ENCODE assay signal across 8 cellular contexts in genomic region chr9:109118802-109119438, GRCh38. TPM values are rescaled to one million over a fixed set of nuclear protein-coding genes. Genes with fewer than 3 reads are reported as not detected.
DNase-seq lines count a peak whose midpoint lies in the region; ATAC-seq and TF ChIP-seq lines count a peak whose summit lies in the region.

No MANE protein-coding gene starts in this region.

- H3F3A ChIP-seq in smooth muscle cell (ENCODE audit: low read depth): peaks cover 3% of the 10 kb centered on the region

- peak overlapping the region; percentile 93 for H3K4me3 Mint-ChIP-seq in activated naive CD8-positive, alpha-beta T cell

- H4K20me1 ChIP-seq in smooth muscle cell (ENCODE audit: low read depth): peaks cover 54% of the 10 kb centered on the region

- H3K27me3 ChIP-seq in HL-60 (ENCODE audit: insufficient read depth, poor library complexity, severe bottlenecking): no peaks in the 10 kb centered on the region
- no peaks in the 10 kb centered on the region for H3K27me3 ChIP-seq in iPS-18a (ENCODE audit: control insufficient read depth, insufficient read depth, low read length)
- no peaks in the 10 kb centered on the region for H3K27me3 ChIP-seq in smooth muscle cell (ENCODE audit: low read depth)

- H3K9ac ChIP-seq in iPS-18a (ENCODE audit: low read length): peak overlapping the region; percentile 55
- peak overlapping the region; percentile 30 for H3K9ac ChIP-seq in smooth muscle cell (ENCODE audit: low read depth)

- H3K4me2 ChIP-seq in smooth muscle cell: peak overlapping the region; percentile 97

- H3K9me3 ChIP-seq in iPS-18a (ENCODE audit: control insufficient read depth, low read depth, low read length) (no peaks in the 10 kb centered on the region), smooth muscle cell (replicated peaks; ENCODE audit: low read depth) (no peaks in the 10 kb centered on the region)

- H3K27me3 Mint-ChIP-seq in activated naive CD8-positive, alpha-beta T cell: no peaks in the 10 kb centered on the region

- H3K4me1 Mint-ChIP-seq in activated naive CD8-positive, alpha-beta T cell (ENCODE audit: low read depth): peaks cover 49% of the 10 kb centered on the region

- peaks cover 50% of the 10 kb centered on the region for H3K79me2 ChIP-seq in smooth muscle cell (ENCODE audit: low read depth)

- peak overlapping the region; percentile 94 for H3K27ac Mint-ChIP-seq in activated naive CD8-positive, alpha-beta T cell

- H3K9me3 Mint-ChIP-seq in activated naive CD8-positive, alpha-beta T cell (ENCODE audit: low read depth): no peaks in the 10 kb centered on the region

- no peak for TF ChIP-seq CTCF in AG09309 (IDR thresholded peaks at IDR 0.05; ENCODE audit: control insufficient read depth, insufficient read depth, low read depth, low read length, missing control alignments)
- no peak for TF ChIP-seq CTCF in HL-60 (IDR thresholded peaks at IDR 0.05; ENCODE audit: insufficient read depth, low read length)
- no peak for TF ChIP-seq CTCF in smooth muscle cell (IDR thresholded peaks at IDR 0.05; ENCODE audit: borderline replicate concordance, insufficient read depth, poor library complexity, severe bottlenecking)

- ATAC-seq in HG03378 (IDR thresholded peaks at IDR 0.05; ENCODE audit: unreplicated experiment) (no peak), HG03280 (IDR thresholded peaks at IDR 0.05; ENCODE audit: unreplicated experiment) (no peak), GM18861 (IDR thresholded peaks at IDR 0.05; ENCODE audit: unreplicated experiment) (no peak)

- DNase-seq in AG09309 (ENCODE audit: low read depth) (no peak), HL-60 (ENCODE audit: low read depth in 1 of 2, low spot score in 1 of 2) (peak in 1 of 2 experiments; percentile 19), smooth muscle cell (lab: John Stamatoyannopoulos, UW; ENCODE audit: unreplicated experiment) (no peak)

- H3K4me3 ChIP-seq in AG09309 (ENCODE audit: control insufficient read depth, low read depth, low read length): peak overlapping the region; percentile 91
- H3K4me3 ChIP-seq in HL-60 (replicated peaks; ENCODE audit: insufficient read depth, low read length): peak overlapping the region; percentile 89
- peak overlapping the region; percentile 69 for H3K4me3 ChIP-seq in iPS-18a (ENCODE audit: low read length)
- peak overlapping the region; percentile 72 for H3K4me3 ChIP-seq in smooth muscle cell

- peak overlapping the region; percentile 59 for H2AFZ ChIP-seq in smooth muscle cell (ENCODE audit: low read depth)

- H3K27ac ChIP-seq in HL-60 (replicated peaks) (peak overlapping the region; percentile 81), iPS-18a (ENCODE audit: low read length) (no peak overlapping the region), smooth muscle cell (ENCODE audit: low read depth) (peak overlapping the region; percentile 63)

- WGBS in smooth muscle cell (ENCODE audit: low lambda C conversion rate): 2% methylated on average over 29 of the region's 29 CpGs

- H3K4me1 ChIP-seq in iPS-18a (ENCODE audit: control insufficient read depth, low read depth, low read length) (peaks cover 30% of the 10 kb centered on the region), smooth muscle cell (ENCODE audit: low read depth) (peaks cover 24% of the 10 kb centered on the region)

- H3K36me3 ChIP-seq in iPS-18a (ENCODE audit: control insufficient read depth, low read depth, low read length): peaks cover 3% of the 10 kb centered on the region
- no peaks in the 10 kb centered on the region for H3K36me3 ChIP-seq in smooth muscle cell (ENCODE audit: low read depth)

- H3K36me3 Mint-ChIP-seq in activated naive CD8-positive, alpha-beta T cell: peaks cover 12% of the 10 kb centered on the region

RNA-seq across cellular contexts. Expression of gene TMEM245, which starts 0.8 kb away (rescaled TPM):
- total RNA-seq in smooth muscle cell: 39.7 and 48.0 TPM in 2 replicates
- 16.3 and 18.4 TPM in 2 replicates for polyA plus RNA-seq in smooth muscle cell

RNA-seq across cellular contexts. Expression of gene FRRS1L, which starts 48.1 kb away (rescaled TPM):
- total RNA-seq in smooth muscle cell: 0.09 and 0.36 TPM in 2 replicates
- 0.74 TPM in 1 of 2 replicates, not detected in the other for polyA plus RNA-seq in smooth muscle cell
